In the genomic region with DNA sequence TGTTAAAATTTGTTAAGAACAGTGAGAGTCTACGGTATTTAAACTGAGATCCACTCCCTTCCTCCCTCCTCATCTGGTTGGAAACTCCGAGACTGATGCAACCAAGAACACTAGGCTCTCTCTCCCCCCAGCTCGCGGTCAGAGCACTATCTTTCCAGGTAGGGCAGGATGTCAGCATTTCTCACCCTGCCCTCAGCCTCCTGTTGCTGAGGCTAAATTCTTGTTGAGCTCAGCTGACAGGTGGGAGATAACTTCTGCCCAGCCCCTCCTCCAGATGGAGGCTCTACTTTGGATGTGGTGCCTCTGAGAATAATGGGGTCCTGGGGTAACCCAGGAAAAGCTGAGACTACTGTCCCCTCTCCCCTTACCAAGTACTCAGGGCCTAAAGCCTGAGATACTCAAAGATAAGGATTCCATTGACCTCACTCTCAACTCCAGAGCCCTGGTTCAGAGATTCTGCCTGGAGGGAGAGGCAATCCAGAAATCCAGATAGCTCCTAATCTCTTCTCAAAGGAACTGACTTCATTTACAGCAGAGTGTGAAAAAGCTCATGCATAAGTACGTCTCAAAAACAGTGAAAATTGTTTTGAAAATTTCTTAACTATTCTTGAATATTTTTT, we compare ENCODE assay signal across 1 cellular context.
A peak's percentile ranks its signal among the peaks of the same experiment; 100 is the strongest.
TF ChIP-seq lines count a peak whose summit lies in the region.

No MANE protein-coding gene starts in this region.

TF ChIP-seq in K562, 482 proteins besides CTCF, POLR2A, EP300 and RAD21 (continued from another document):
- TF ChIP-seq, protein P1, sequence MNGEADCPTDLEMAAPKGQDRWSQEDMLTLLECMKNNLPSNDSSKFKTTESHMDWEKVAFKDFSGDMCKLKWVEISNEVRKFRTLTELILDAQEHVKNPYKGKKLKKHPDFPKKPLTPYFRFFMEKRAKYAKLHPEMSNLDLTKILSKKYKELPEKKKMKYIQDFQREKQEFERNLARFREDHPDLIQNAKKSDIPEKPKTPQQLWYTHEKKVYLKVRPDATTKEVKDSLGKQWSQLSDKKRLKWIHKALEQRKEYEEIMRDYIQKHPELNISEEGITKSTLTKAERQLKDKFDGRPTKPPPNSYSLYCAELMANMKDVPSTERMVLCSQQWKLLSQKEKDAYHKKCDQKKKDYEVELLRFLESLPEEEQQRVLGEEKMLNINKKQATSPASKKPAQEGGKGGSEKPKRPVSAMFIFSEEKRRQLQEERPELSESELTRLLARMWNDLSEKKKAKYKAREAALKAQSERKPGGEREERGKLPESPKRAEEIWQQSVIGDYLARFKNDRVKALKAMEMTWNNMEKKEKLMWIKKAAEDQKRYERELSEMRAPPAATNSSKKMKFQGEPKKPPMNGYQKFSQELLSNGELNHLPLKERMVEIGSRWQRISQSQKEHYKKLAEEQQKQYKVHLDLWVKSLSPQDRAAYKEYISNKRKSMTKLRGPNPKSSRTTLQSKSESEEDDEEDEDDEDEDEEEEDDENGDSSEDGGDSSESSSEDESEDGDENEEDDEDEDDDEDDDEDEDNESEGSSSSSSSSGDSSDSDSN (IDR thresholded peaks at IDR 0.05; ENCODE audit: borderline replicate concordance in 1 of 2, low read depth in 2 of 2, low read length in 2 of 2) = 0 out of 4 replicates have a peak, but pooled peaks of 1 of the 2 experiments have one; percentile 40
- TF ChIP-seq RCOR1 (IDR thresholded peaks at IDR 0.05; ENCODE audit: borderline replicate concordance in 1 of 2, low read depth in 2 of 2, low read length in 2 of 2) (0 out of 4 replicates have a peak, but pooled peaks of 1 of the 2 experiments have one; percentile 55), ZEB2 (IDR thresholded peaks at IDR 0.05) (peak; percentile 83), CEBPG (CRISPR knock-in tag; IDR thresholded peaks at IDR 0.05) (no peak), CEBPG (tag; conservative IDR thresholded peaks at IDR 0.05 in 1 of 2, IDR thresholded peaks at IDR 0.05 in 1 of 2) (peak; percentile 66 to 72), ZNF316 (IDR thresholded peaks at IDR 0.05) (no peak), ELF2 (CRISPR knock-in tag; IDR thresholded peaks at IDR 0.05) (no peak), SOX6 (IDR thresholded peaks at IDR 0.05) (no peak), CTBP1 (IDR thresholded peaks at IDR 0.05; ENCODE audit: borderline replicate concordance) (peak; percentile 69)
- TF ChIP-seq, protein P2, sequence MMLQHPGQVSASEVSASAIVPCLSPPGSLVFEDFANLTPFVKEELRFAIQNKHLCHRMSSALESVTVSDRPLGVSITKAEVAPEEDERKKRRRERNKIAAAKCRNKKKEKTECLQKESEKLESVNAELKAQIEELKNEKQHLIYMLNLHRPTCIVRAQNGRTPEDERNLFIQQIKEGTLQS (IDR thresholded peaks at IDR 0.05) = peak; percentile 38; the same call in 1 of the 2 replicates
- TF ChIP-seq, protein P2 (CRISPR knock-in tag; conservative IDR thresholded peaks at IDR 0.05) = no peak
